In genomic region chr12:52880499-52880898, GRCh38 we compare ENCODE assay signal across 10 cellular contexts. TPM values are rescaled to one million over a fixed set of nuclear protein-coding genes. Genes with fewer than 3 reads are reported as not detected.
"Had no signal": no experiment of that assay in that cellular context is flagged by ENCODE, and none has a peak within 500 bp of the region (broad histone marks: within the 10 kb centered on the region; RNA-seq: fewer than 3 reads in every experiment).

No MANE protein-coding gene starts in this region.

RNA-seq across cellular contexts. Expression of gene KRT8, which starts 24.4 kb away (rescaled TPM):
- total RNA-seq: activated CD8-positive, alpha-beta T cell treated with anti-CD3 and anti-CD28 coated beads, Interleukin-2, amount 10 ng/mL, durations not matched to agents 7 days and 5 days; frontal cortex had no signal
- polyA plus RNA-seq: naive thymus-derived CD8-positive, alpha-beta T cell had no signal

RNA-seq across cellular contexts. Expression of gene KRT78, which starts 31.7 kb away (rescaled TPM):
- total RNA-seq: activated B cell treated with CpG ODN at 0.5 μM for 24 hours; activated CD8-positive, alpha-beta T cell treated with anti-CD3 and anti-CD28 coated beads, Interleukin-2, amount 10 ng/mL, durations not matched to agents 7 days and 5 days; activated naive CD4-positive, alpha-beta T cell treated with anti-CD3 and anti-CD28 coated beads for 36 hours; ascending aorta; frontal cortex; lower lobe of right lung; mesenteric fat pad; naive thymus-derived CD8-positive, alpha-beta T cell; pulmonary artery endothelial cell had no signal
- polyA plus RNA-seq: naive thymus-derived CD8-positive, alpha-beta T cell had no signal

RNA-seq across cellular contexts. Expression of gene KRT79, which starts 46.4 kb away (rescaled TPM):
- total RNA-seq: activated B cell treated with CpG ODN at 0.5 μM for 24 hours; activated CD8-positive, alpha-beta T cell treated with anti-CD3 and anti-CD28 coated beads, Interleukin-2, amount 10 ng/mL, durations not matched to agents 7 days and 5 days; activated naive CD4-positive, alpha-beta T cell treated with anti-CD3 and anti-CD28 coated beads for 36 hours; ascending aorta; frontal cortex; naive thymus-derived CD8-positive, alpha-beta T cell; pulmonary artery endothelial cell had no signal
- polyA plus RNA-seq: naive thymus-derived CD8-positive, alpha-beta T cell; pancreas had no signal
